Comparison of ENCODE assay signal across 24 cellular contexts in the genomic region with DNA sequence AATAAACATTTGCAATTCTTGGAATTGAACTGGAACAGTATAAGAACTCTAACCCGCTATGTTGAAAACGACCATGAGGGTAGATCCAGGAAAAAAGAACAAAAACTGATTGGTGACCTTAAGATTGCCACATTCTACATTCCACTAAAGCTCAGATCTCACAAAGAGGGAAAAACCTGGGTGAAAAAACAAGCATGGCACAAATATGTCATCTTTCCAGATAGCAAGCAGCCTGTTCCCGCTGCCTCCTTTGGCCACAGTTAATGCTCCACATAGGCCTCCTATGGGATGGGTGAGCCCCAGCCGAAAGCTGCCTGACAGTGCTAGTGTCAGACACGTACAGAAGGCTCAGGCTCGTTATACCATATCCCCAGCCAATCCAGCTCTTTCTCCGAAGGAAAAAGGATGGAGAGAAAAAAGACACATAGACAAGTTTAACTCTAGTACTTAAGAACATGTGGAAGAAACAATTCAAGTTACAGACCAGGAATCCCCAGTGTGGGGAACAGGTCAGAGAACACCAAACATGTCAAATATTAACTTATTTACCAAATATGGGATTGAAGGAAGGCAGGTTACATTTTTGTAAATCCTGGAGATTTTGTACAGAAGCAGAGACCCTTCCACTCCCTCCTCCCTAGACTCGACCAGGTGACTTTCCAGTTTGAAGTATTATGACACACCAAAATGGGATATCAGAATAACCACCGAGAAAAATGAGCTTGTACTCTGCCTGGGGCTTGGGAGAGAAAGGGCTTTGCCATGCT. TPM values are rescaled to one million over a fixed set of nuclear protein-coding genes. Genes with fewer than 3 reads are reported as not detected.
DNase-seq lines count a peak whose midpoint lies in the region; ATAC-seq and TF ChIP-seq lines count a peak whose summit lies in the region.
"Had no signal": no experiment of that assay in that cellular context is flagged by ENCODE, and none has a peak within 500 bp of the region (broad histone marks: within the 10 kb centered on the region; RNA-seq: fewer than 3 reads in every experiment).

No MANE protein-coding gene starts in this region.

- no peaks in the 10 kb centered on the region for H3K4me1 ChIP-seq in CD8-positive, alpha-beta T cell (ENCODE audit: insufficient read depth, low read length)
- H3K4me1 ChIP-seq in endodermal cell (ENCODE audit: control insufficient read depth, insufficient read depth, low read length), result no peaks in the 10 kb centered on the region
- no peaks in the 10 kb centered on the region for H3K4me1 ChIP-seq in PC-3 (ENCODE audit: insufficient read depth, low read length)
- H3K4me1 ChIP-seq: BE2C, breast epithelium, esophagus squamous epithelium, suprapubic skin had no signal

- peaks cover 46% of the 10 kb centered on the region for H3K36me3 ChIP-seq in CD8-positive, alpha-beta T cell (ENCODE audit: insufficient read depth, low read length)
- H3K36me3 ChIP-seq in endodermal cell (ENCODE audit: control insufficient read depth, insufficient read depth, low read length) (peaks cover 89% of the 10 kb centered on the region), PC-3 (ENCODE audit: low read depth, low read length) (peaks cover 74% of the 10 kb centered on the region)

- WGBS in endodermal cell (ENCODE audit: insufficient coverage in 1 of 2, insufficient read length in 1 of 2), 2 experiments, result 93 to 100% methylated on average over 6 to 9 of the region's 9 CpGs

- H3K27me3 Mint-ChIP-seq in activated CD4-positive, alpha-beta memory T cell treated with anti-CD3 and anti-CD28 coated beads for 36 hours, result no peaks in the 10 kb centered on the region
- no peaks in the 10 kb centered on the region for H3K27me3 Mint-ChIP-seq in activated CD4-positive, alpha-beta memory T cell treated with anti-CD3 and anti-CD28 coated beads, Interleukin-2, amount 10 ng/mL, durations not matched to agents 7 days and 5 days
- no peaks in the 10 kb centered on the region for H3K27me3 Mint-ChIP-seq in CD8-positive, alpha-beta T cell (ENCODE audit: low read depth)
- no peaks in the 10 kb centered on the region for H3K27me3 Mint-ChIP-seq in endodermal cell (ENCODE audit: insufficient read depth)
- H3K27me3 Mint-ChIP-seq in nephron progenitor cell (ENCODE audit: low read depth, poor library complexity), result peaks cover 5% of the 10 kb centered on the region
- H3K27me3 Mint-ChIP-seq: effector memory CD8-positive, alpha-beta T cell had no signal

- intact Hi-C loops in activated CD4-positive, alpha-beta memory T cell treated with anti-CD3 and anti-CD28 coated beads for 36 hours (cut with micrococcal nuclease), result no loop called here
- intact Hi-C loops in CD8-positive, alpha-beta T cell (cut with DNase I, micrococcal nuclease), result no loop called here
- intact Hi-C loops in PC-3 (cut with micrococcal nuclease), result no loop called here

- no peaks in the 10 kb centered on the region for H3K9me3 ChIP-seq in CD8-positive, alpha-beta T cell (ENCODE audit: low read length)
- H3K9me3 ChIP-seq in endodermal cell (ENCODE audit: control insufficient read depth, low read length), result no peaks in the 10 kb centered on the region
- no peaks in the 10 kb centered on the region for H3K9me3 ChIP-seq in PC-3 (ENCODE audit: low read length)
- H3K9me3 ChIP-seq: BE2C, breast epithelium, Caco-2, esophagus squamous epithelium, suprapubic skin had no signal

- H3K4me3 Mint-ChIP-seq in activated CD4-positive, alpha-beta memory T cell treated with anti-CD3 and anti-CD28 coated beads for 36 hours, result no peak overlapping the region
- H3K4me3 Mint-ChIP-seq in activated CD4-positive, alpha-beta memory T cell treated with anti-CD3 and anti-CD28 coated beads, Interleukin-2, amount 10 ng/mL, durations not matched to agents 7 days and 5 days, result no peak overlapping the region
- no peak overlapping the region for H3K4me3 Mint-ChIP-seq in CD8-positive, alpha-beta T cell
- no peak overlapping the region for H3K4me3 Mint-ChIP-seq in endodermal cell
- no peak overlapping the region for H3K4me3 Mint-ChIP-seq in nephron progenitor cell
- H3K4me3 Mint-ChIP-seq: effector memory CD8-positive, alpha-beta T cell had no signal

- H3K9ac ChIP-seq in endodermal cell (ENCODE audit: extremely low read depth, low read length, poor library complexity, severe bottlenecking) (no peak overlapping the region), PC-3 (ENCODE audit: low read length) (no peak overlapping the region)

- H3F3A ChIP-seq in PC-3 (ENCODE audit: low read length, unreplicated experiment), result no peaks in the 10 kb centered on the region

- no peaks in the 10 kb centered on the region for H3K27me3 ChIP-seq in CD8-positive, alpha-beta T cell (ENCODE audit: insufficient read depth, low read length)
- H3K27me3 ChIP-seq in endodermal cell (ENCODE audit: control insufficient read depth, insufficient read depth, low read length, poor library complexity, severe bottlenecking), result no peaks in the 10 kb centered on the region
- no peaks in the 10 kb centered on the region for H3K27me3 ChIP-seq in PC-3 (ENCODE audit: low read length)
- H3K27me3 ChIP-seq: BE2C, breast epithelium, esophagus squamous epithelium, suprapubic skin had no signal

- no peak for DNase-seq in activated CD4-positive, alpha-beta memory T cell treated with anti-CD3 and anti-CD28 coated beads for 36 hours
- DNase-seq in activated CD4-positive, alpha-beta memory T cell treated with anti-CD3 and anti-CD28 coated beads, Interleukin-2, amount 10 ng/mL, durations not matched to agents 7 days and 5 days, result no peak
- no peak for DNase-seq in CD8-positive, alpha-beta T cell
- DNase-seq in endodermal cell (no peak), nephron progenitor cell (no peak), PC-3 (no peak)
- no peak for DNase-seq in stimulated activated CD4-positive, alpha-beta T cell treated with anti-CD3 and anti-CD28 coated beads, Interleukin-4, amount 100 ng/mL, for 1 hour
- DNase-seq: activated CD4-positive, alpha-beta T cell treated with anti-CD3 and anti-CD28 coated beads for 4 hours; activated effector memory CD4-positive, alpha-beta T cell treated with Interleukin-2 at 50 U/mL for 16 hours; BE2C; DMS79; effector memory CD8-positive, alpha-beta T cell; esophagus squamous epithelium; HCEC 1CT; NCI-H2171 treated with DMSO at 0.1 percent for 48 hours; NCI-H524; NK-92 treated with Interleukin-12 subunit alpha and Interleukin-12 subunit beta, amount 100 ng/mL, for 24 hours; SIG-M5 had no signal

- no peaks in the 10 kb centered on the region for H3K9me2 ChIP-seq in PC-3 (replicated peaks; ENCODE audit: low read length)

- H3K4me1 Mint-ChIP-seq in activated CD4-positive, alpha-beta memory T cell treated with anti-CD3 and anti-CD28 coated beads for 36 hours (ENCODE audit: low read depth), result no peaks in the 10 kb centered on the region
- H3K4me1 Mint-ChIP-seq in activated CD4-positive, alpha-beta memory T cell treated with anti-CD3 and anti-CD28 coated beads, Interleukin-2, amount 10 ng/mL, durations not matched to agents 7 days and 5 days, result no peaks in the 10 kb centered on the region
- H3K4me1 Mint-ChIP-seq in CD8-positive, alpha-beta T cell (ENCODE audit: low read depth), result no peaks in the 10 kb centered on the region
- H3K4me1 Mint-ChIP-seq in endodermal cell (no peaks in the 10 kb centered on the region), nephron progenitor cell (no peaks in the 10 kb centered on the region)

- no peaks in the 10 kb centered on the region for H3K79me2 ChIP-seq in PC-3 (ENCODE audit: low read length)

- H3K27ac ChIP-seq in CD8-positive, alpha-beta T cell (ENCODE audit: low read depth, low read length), result no peak overlapping the region
- H3K27ac ChIP-seq in endodermal cell (ENCODE audit: low read depth, low read length) (no peak overlapping the region), PC-3 (ENCODE audit: low read length) (no peak overlapping the region)
- H3K27ac ChIP-seq: breast epithelium, coronary artery, esophagus squamous epithelium, suprapubic skin had no signal

- H2AFZ ChIP-seq in PC-3 (ENCODE audit: low read length), result no peak overlapping the region

- no peak overlapping the region for H3K4me2 ChIP-seq in PC-3 (ENCODE audit: low read length)

- H3K36me3 Mint-ChIP-seq in activated CD4-positive, alpha-beta memory T cell treated with anti-CD3 and anti-CD28 coated beads for 36 hours, result peaks cover 28% of the 10 kb centered on the region
- H3K36me3 Mint-ChIP-seq in activated CD4-positive, alpha-beta memory T cell treated with anti-CD3 and anti-CD28 coated beads, Interleukin-2, amount 10 ng/mL, durations not matched to agents 7 days and 5 days (ENCODE audit: low read depth), result peaks cover 60% of the 10 kb centered on the region
- peaks cover 94% of the 10 kb centered on the region for H3K36me3 Mint-ChIP-seq in CD8-positive, alpha-beta T cell
- H3K36me3 Mint-ChIP-seq in endodermal cell (ENCODE audit: low read depth), result peaks cover 85% of the 10 kb centered on the region
- H3K36me3 Mint-ChIP-seq in nephron progenitor cell (ENCODE audit: low read depth), result peaks cover 61% of the 10 kb centered on the region

- ATAC-seq in CD8-positive, alpha-beta T cell, result no peak
- ATAC-seq in PC-3, result no peak
- no peak for ATAC-seq in GM19395 (IDR thresholded peaks at IDR 0.05; ENCODE audit: unreplicated experiment)
- ATAC-seq: effector memory CD8-positive, alpha-beta T cell; Panc1 had no signal

- no peak overlapping the region for H3K4me3 ChIP-seq in CD8-positive, alpha-beta T cell (ENCODE audit: low read depth, low read length)
- H3K4me3 ChIP-seq in endodermal cell (ENCODE audit: low read length) (no peak overlapping the region), PC-3 (ENCODE audit: low read length) (no peak overlapping the region)
- H3K4me3 ChIP-seq: breast epithelium, coronary artery, esophagus squamous epithelium, suprapubic skin had no signal

- H3K27ac Mint-ChIP-seq in activated CD4-positive, alpha-beta memory T cell treated with anti-CD3 and anti-CD28 coated beads for 36 hours, result peak overlapping the region; percentile 43
- H3K27ac Mint-ChIP-seq in activated CD4-positive, alpha-beta memory T cell treated with anti-CD3 and anti-CD28 coated beads, Interleukin-2, amount 10 ng/mL, durations not matched to agents 7 days and 5 days, result no peak overlapping the region
- H3K27ac Mint-ChIP-seq in CD8-positive, alpha-beta T cell, result peak overlapping the region; percentile 39
- H3K27ac Mint-ChIP-seq in endodermal cell (peak overlapping the region; percentile 20), nephron progenitor cell (peak overlapping the region; percentile 92)

- POLR2A ChIA-PET in activated CD4-positive, alpha-beta memory T cell treated with anti-CD3 and anti-CD28 coated beads for 36 hours (lab: Charles Lee), result interaction anchor here (0.6 to 1.0 kb wide), 3 partner anchors 12 to 22 kb away, joined by 3 to 4 read pairs (median 3); a partner anchor contains a TSS
- POLR2A ChIA-PET in activated CD4-positive, alpha-beta memory T cell treated with anti-CD3 and anti-CD28 coated beads, Interleukin-2, amount 10 ng/mL, durations not matched to agents 7 days and 5 days (lab: Charles Lee), result interaction anchor here (1.0 kb wide), 1 partner anchor 13 kb away, joined by 4 read pairs; no protein-coding TSS in a partner anchor
- POLR2A ChIA-PET in CD8-positive, alpha-beta T cell (lab: Charles Lee), result interaction anchor here (3.1 kb wide), 1 partner anchor 20 kb away, joined by 11 read pairs; no protein-coding TSS in a partner anchor
- POLR2A ChIA-PET in PC-3 (lab: Charles Lee; ENCODE audit: unreplicated experiment), result no interaction called here

- no peak for TF ChIP-seq CTCF in CD8-positive, alpha-beta T cell (IDR thresholded peaks at IDR 0.05)
- TF ChIP-seq CTCF in endodermal cell (conservative IDR thresholded peaks at IDR 0.05) (no peak), nephron progenitor cell (IDR thresholded peaks at IDR 0.05) (no peak), PC-3 (conservative IDR thresholded peaks at IDR 0.05; ENCODE audit: low read depth, low read length) (no peak)

- CTCF ChIA-PET in activated CD4-positive, alpha-beta memory T cell treated with anti-CD3 and anti-CD28 coated beads for 36 hours (lab: Charles Lee), result no interaction called here
- CTCF ChIA-PET in activated CD4-positive, alpha-beta memory T cell treated with anti-CD3 and anti-CD28 coated beads, Interleukin-2, amount 10 ng/mL, durations not matched to agents 7 days and 5 days (lab: Charles Lee), result interaction anchor here (1.2 kb wide), 1 partner anchor 14 kb away, joined by 3 read pairs; no protein-coding TSS in a partner anchor
- CTCF ChIA-PET in CD8-positive, alpha-beta T cell (lab: Charles Lee), result no interaction called here
- CTCF ChIA-PET in PC-3 (lab: Charles Lee), result no interaction called here

- H3K9me3 Mint-ChIP-seq in activated CD4-positive, alpha-beta memory T cell treated with anti-CD3 and anti-CD28 coated beads for 36 hours, result no peaks in the 10 kb centered on the region
- H3K9me3 Mint-ChIP-seq in activated CD4-positive, alpha-beta memory T cell treated with anti-CD3 and anti-CD28 coated beads, Interleukin-2, amount 10 ng/mL, durations not matched to agents 7 days and 5 days, result no peaks in the 10 kb centered on the region
- no peaks in the 10 kb centered on the region for H3K9me3 Mint-ChIP-seq in CD8-positive, alpha-beta T cell
- H3K9me3 Mint-ChIP-seq in endodermal cell, result no peaks in the 10 kb centered on the region
- H3K9me3 Mint-ChIP-seq in nephron progenitor cell, result no peaks in the 10 kb centered on the region
- H3K9me3 Mint-ChIP-seq: effector memory CD8-positive, alpha-beta T cell had no signal

- H4K20me1 ChIP-seq in PC-3 (ENCODE audit: low read length), result no peaks in the 10 kb centered on the region

- no TSS peak for BruUV-seq in PC-3 (replicated peaks; lab: Mats Ljungman, UMichigan)

RNA-seq across cellular contexts. Expression of a gene that starts 14.7 kb away (rescaled TPM):
- 10 to 100 TPM; 79.8 to 84.0 TPM for total RNA-seq in activated CD4-positive, alpha-beta memory T cell treated with anti-CD3 and anti-CD28 coated beads for 36 hours
- 10 to 100 TPM; 92.1 to 93.9 TPM for total RNA-seq in activated CD4-positive, alpha-beta memory T cell treated with anti-CD3 and anti-CD28 coated beads, Interleukin-2, amount 10 ng/mL, durations not matched to agents 7 days and 5 days
- total RNA-seq in CD8-positive, alpha-beta T cell, result 10 to 100 TPM; 51.3 to 55.2 TPM
- 10 to 100 TPM; 34.8 to 40.2 TPM for total RNA-seq in endodermal cell
- polyA plus RNA-seq in endodermal cell (2013, experiment 1 of 2), result 49.7 TPM
- polyA plus RNA-seq in endodermal cell (2013, experiment 2 of 2), result 43.7 TPM
- total RNA-seq in PC-3 (2014; rRNA removed), result 46.9 and 47.1 TPM in 2 replicates

RNA-seq across cellular contexts. Expression of a gene that starts 20.6 kb away (rescaled TPM):
- 10 to 100 TPM; 19.2 to 20.2 TPM for total RNA-seq in activated CD4-positive, alpha-beta memory T cell treated with anti-CD3 and anti-CD28 coated beads for 36 hours
- total RNA-seq in activated CD4-positive, alpha-beta memory T cell treated with anti-CD3 and anti-CD28 coated beads, Interleukin-2, amount 10 ng/mL, durations not matched to agents 7 days and 5 days, result 10 to 100 TPM; 14.7 to 16.3 TPM
- total RNA-seq in CD8-positive, alpha-beta T cell, result 10 to 100 TPM; 19.5 to 19.9 TPM
- total RNA-seq in endodermal cell (10 to 100 TPM; 45.7 to 52.1 TPM), PC-3 (2014; rRNA removed) (18.9 and 23.3 TPM in 2 replicates)
- polyA plus RNA-seq in endodermal cell (2013, experiment 1 of 2), result 34.2 TPM
- polyA plus RNA-seq in endodermal cell (2013, experiment 2 of 2), result 33.4 TPM

RNA-seq across cellular contexts. Expression of a gene that starts 36.6 kb away (rescaled TPM):
- total RNA-seq in activated CD4-positive, alpha-beta memory T cell treated with anti-CD3 and anti-CD28 coated beads for 36 hours, result 10 to 100 TPM; 41.4 to 41.6 TPM
- total RNA-seq in activated CD4-positive, alpha-beta memory T cell treated with anti-CD3 and anti-CD28 coated beads, Interleukin-2, amount 10 ng/mL, durations not matched to agents 7 days and 5 days, result 10 to 100 TPM; 35.0 to 36.4 TPM
- total RNA-seq in CD8-positive, alpha-beta T cell, result 10 to 100 TPM; 35.1 to 43.1 TPM
- total RNA-seq in endodermal cell, result 10 to 100 TPM; 74.3 to 99.1 TPM
- polyA plus RNA-seq in endodermal cell (2013, experiment 1 of 2), result 49.2 TPM
- 46.2 TPM for polyA plus RNA-seq in endodermal cell (2013, experiment 2 of 2)
- 28.4 and 38.8 TPM in 2 replicates for total RNA-seq in PC-3 (2014; rRNA removed)
